ENCODE assay signal across 20 cellular contexts in genomic region chr9:126621919-126622735, GRCh38. TPM values are rescaled to one million over a fixed set of nuclear protein-coding genes. Genes with fewer than 3 reads are reported as not detected.
"Had no signal": no experiment of that assay in that cellular context is flagged by ENCODE, and none has a peak within 500 bp of the region (broad histone marks: within the 10 kb centered on the region; RNA-seq: fewer than 3 reads in every experiment).

No MANE protein-coding gene starts in this region.

- ATAC-seq: foreskin keratinocyte, right lobe of liver had no signal

- H3K36me3 ChIP-seq: brain microvascular endothelial cell, prostate gland, right lobe of liver, suprapubic skin had no signal

- H3K36me3 Mint-ChIP-seq: activated naive CD8-positive, alpha-beta T cell treated with anti-CD3 and anti-CD28 coated beads for 36 hours; naive B cell had no signal

- DNase-seq: activated CD4-positive, alpha-beta T cell treated with anti-CD3 and anti-CD28 coated beads, Interleukin-2, amount 10 ng/mL, durations not matched to agents 24 days and 14 days; activated CD4-positive, CD25-positive, alpha-beta regulatory T cell; activated CD8-positive, alpha-beta memory T cell treated with anti-CD3 and anti-CD28 coated beads for 24 hours; activated naive CD8-positive, alpha-beta T cell treated with anti-CD3 and anti-CD28 coated beads for 36 hours; brain microvascular endothelial cell; cortex of kidney; effector CD8-positive, alpha-beta T cell; foreskin keratinocyte; naive B cell; occipital lobe; right lobe of liver; trophoblast cell had no signal

- H3K27ac ChIP-seq: brain microvascular endothelial cell, foreskin keratinocyte, prostate gland, right lobe of liver, suprapubic skin had no signal

- H3K9me3 ChIP-seq: prostate gland, right lobe of liver, suprapubic skin had no signal

- H3K27ac Mint-ChIP-seq: activated CD4-positive, alpha-beta T cell treated with anti-CD3 and anti-CD28 coated beads, Interleukin-2, amount 10 ng/mL, durations not matched to agents 24 days and 14 days; activated naive CD8-positive, alpha-beta T cell treated with anti-CD3 and anti-CD28 coated beads for 36 hours; stimulated activated naive CD8-positive, alpha-beta T cell treated with anti-CD3 and anti-CD28 coated beads, Interleukin-15, Interleukin-2, amounts not matched to agents 100 ng/mL and 50 ng/mL, for 24 hours; T-helper 2 cell treated with Interferon-gamma antibody and Interleukin-4, amounts not matched to agents 5 μg/mL and 100 μg/mL, for 36 hours had no signal

- H3K4me3 ChIP-seq: lung, prostate gland, right lobe of liver, smooth muscle cell, suprapubic skin had no signal

- H3K4me3 Mint-ChIP-seq: activated CD4-positive, alpha-beta T cell treated with anti-CD3 and anti-CD28 coated beads, Interleukin-2, amount 10 ng/mL, durations not matched to agents 24 days and 14 days; activated naive CD8-positive, alpha-beta T cell treated with anti-CD3 and anti-CD28 coated beads for 36 hours; activated T-helper 1 cell treated with anti-CD3 and anti-CD28 coated beads, Interleukin-12 subunit alpha, Interleukin-12 subunit beta, Interleukin-2, Interleukin-4 antibody, amounts not matched to agents 30 ng/mL and 10 ng/mL and 1 ng/mL, durations not matched to agents 14 hours and 24 hours and 36 hours; stimulated activated naive CD8-positive, alpha-beta T cell treated with anti-CD3 and anti-CD28 coated beads, Interleukin-15, Interleukin-2, amounts not matched to agents 100 ng/mL and 50 ng/mL, for 24 hours; T-helper 2 cell treated with Interferon-gamma antibody and Interleukin-4, amounts not matched to agents 5 μg/mL and 100 μg/mL, for 36 hours had no signal

- H3K4me1 ChIP-seq: foreskin keratinocyte, prostate gland had no signal

- H3K9me3 Mint-ChIP-seq: activated CD4-positive, alpha-beta T cell treated with anti-CD3 and anti-CD28 coated beads, Interleukin-2, amount 10 ng/mL, durations not matched to agents 24 days and 14 days; activated naive CD8-positive, alpha-beta T cell treated with anti-CD3 and anti-CD28 coated beads for 36 hours; activated T-helper 1 cell treated with anti-CD3 and anti-CD28 coated beads, Interleukin-12 subunit alpha, Interleukin-12 subunit beta, Interleukin-2, Interleukin-4 antibody, amounts not matched to agents 30 ng/mL and 10 ng/mL and 1 ng/mL, durations not matched to agents 14 hours and 24 hours and 36 hours; naive B cell; stimulated activated naive CD8-positive, alpha-beta T cell treated with anti-CD3 and anti-CD28 coated beads, Interleukin-15, Interleukin-2, amounts not matched to agents 100 ng/mL and 50 ng/mL, for 24 hours; T-helper 2 cell treated with Interferon-gamma antibody and Interleukin-4, amounts not matched to agents 5 μg/mL and 100 μg/mL, for 36 hours had no signal

RNA-seq across cellular contexts. Expression of gene LMX1B, which starts 8.4 kb away (rescaled TPM):
- total RNA-seq: activated CD4-positive, alpha-beta T cell treated with anti-CD3 and anti-CD28 coated beads, Interleukin-2, amount 10 ng/mL, durations not matched to agents 24 days and 14 days; activated naive CD8-positive, alpha-beta T cell treated with anti-CD3 and anti-CD28 coated beads for 36 hours; activated T-helper 1 cell treated with anti-CD3 and anti-CD28 coated beads, Interleukin-12 subunit alpha, Interleukin-12 subunit beta, Interleukin-2, Interleukin-4 antibody, amounts not matched to agents 30 ng/mL and 10 ng/mL and 1 ng/mL, durations not matched to agents 14 hours and 24 hours and 36 hours; mononuclear cell; occipital lobe; right lobe of liver; smooth muscle cell had no signal
- polyA plus RNA-seq: smooth muscle cell had no signal
